8 cellular contexts compared by ENCODE assay signal in the genomic region with DNA sequence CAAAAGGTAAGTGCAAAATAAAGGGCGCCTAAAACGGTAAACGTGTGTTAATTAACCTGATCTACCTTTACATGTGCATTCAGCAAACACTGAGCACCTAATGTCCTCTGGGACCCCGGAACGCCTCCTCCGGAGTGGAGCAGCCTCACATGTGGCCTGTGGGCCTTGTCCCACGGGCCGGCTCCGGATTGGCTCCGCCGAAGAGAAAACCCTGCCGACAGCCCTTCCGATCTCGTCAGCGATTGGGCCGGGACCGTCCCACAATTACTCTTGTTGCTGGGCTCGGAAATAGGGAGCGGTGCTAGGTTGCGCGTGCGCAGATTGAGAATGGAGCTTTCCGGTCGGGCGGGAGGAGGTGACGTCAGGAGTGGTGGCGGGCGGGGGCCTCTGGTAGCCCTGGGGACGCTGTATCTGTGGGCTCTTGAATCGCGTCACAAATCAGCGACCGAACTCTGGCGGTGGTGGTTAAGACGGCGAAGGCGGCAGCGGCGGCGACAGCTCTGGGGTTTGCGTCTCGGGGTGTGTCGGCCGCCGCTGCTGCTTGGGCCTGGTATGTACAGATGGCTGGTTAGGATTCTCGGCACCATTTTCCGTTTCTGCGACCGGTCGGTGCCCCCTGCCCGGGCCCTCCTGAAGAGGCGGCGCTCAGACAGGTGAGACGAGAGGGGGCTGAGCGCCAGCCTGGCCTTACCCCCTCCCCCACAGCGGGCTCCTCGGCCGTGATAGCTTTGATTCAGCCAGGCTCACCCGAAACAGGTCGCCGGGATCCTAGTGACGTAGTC. TPM values are rescaled to one million over a fixed set of nuclear protein-coding genes. Genes with fewer than 3 reads are reported as not detected.
A peak's percentile ranks its signal among the peaks of the same experiment; 100 is the strongest.
DNase-seq lines count a peak whose midpoint lies in the region; ATAC-seq and TF ChIP-seq lines count a peak whose summit lies in the region.

A gene (plus strand): TSS at position 434 of the 782 bp plus-strand sequence. CDS start 119 bp downstream, at position 553.

- H2AK5ac ChIP-seq in H9 (ENCODE audit: insufficient read length, low read length) = peak within 1 kb of the TSS; percentile 76

- peak within 1 kb of the TSS; percentile 94 for H3K4me2 ChIP-seq in H9 (ENCODE audit: insufficient read depth, insufficient read length, low read length)

- no peak within 1 kb of the TSS for H3T11ph ChIP-seq in H9 (ENCODE audit: low read length)

- peak within 1 kb of the TSS; percentile 97 for H3K4me3 ChIP-seq in MG63
- peak within 1 kb of the TSS; percentile 87 for H3K4me3 ChIP-seq in fibroblast of pulmonary artery (replicated peaks; ENCODE audit: low read depth, low read length)

- no peak within 1 kb of the TSS for H2AFZ ChIP-seq in H9 (ENCODE audit: low read length)

- H4K91ac ChIP-seq in H9 (ENCODE audit: insufficient read length, low read depth, low read length) = no peak within 1 kb of the TSS

- peak within 1 kb of the TSS; percentile 88 for H3K4me3 Mint-ChIP-seq in H9
- peak within 1 kb of the TSS; percentile 87 for H3K4me3 Mint-ChIP-seq in natural killer cell treated with Interleukin-12 subunit alpha and Interleukin-12 subunit beta and Interleukin-15 and Interleukin-18, amount 100 ng/mL, for 72 hours

- H2BK20ac ChIP-seq in H9 (ENCODE audit: low read depth, low read length, poor library complexity, severe bottlenecking) = no peak within 1 kb of the TSS

- H3K18ac ChIP-seq in H9 (ENCODE audit: insufficient read length, low read depth, low read length) = no peak within 1 kb of the TSS

- H2BK120ac ChIP-seq in H9 (ENCODE audit: low read depth, low read length, poor library complexity, severe bottlenecking) = no peak within 1 kb of the TSS

- peaks cover 3% of the 10 kb centered on the region for H3K36me3 ChIP-seq in MG63

- H3K4me1 Mint-ChIP-seq in H9 = peaks cover 24 to 41% of the 10 kb centered on the region in 2 experiments
- H3K4me1 Mint-ChIP-seq in natural killer cell treated with Interleukin-12 subunit alpha and Interleukin-12 subunit beta and Interleukin-15 and Interleukin-18, amount 100 ng/mL, for 72 hours (ENCODE audit: low read depth in 2 of 2) = peaks cover 40 to 44% of the 10 kb centered on the region in 2 donors

- H4K5ac ChIP-seq in H9 (ENCODE audit: insufficient read length, low read depth, low read length) = peak within 1 kb of the TSS; percentile 72

- peak within 1 kb of the TSS; percentile 60 for H2BK12ac ChIP-seq in H9 (ENCODE audit: insufficient read length, low read depth, low read length)

- no peak within 1 kb of the TSS for H4K8ac ChIP-seq in H9 (replicated peaks; ENCODE audit: insufficient read length, low read depth, low read length)

- no peak within 1 kb of the TSS for H3K23ac ChIP-seq in H9 (ENCODE audit: insufficient read length, low read depth, low read length)

- H3K36me3 Mint-ChIP-seq in H9 (ENCODE audit: insufficient read depth in 1 of 3, low read depth in 3 of 3) = peaks cover 0 to 11% (median 4%) of the 10 kb centered on the region in 3 experiments; a peak in 5 of 7 replicates
- no peaks in the 10 kb centered on the region for H3K36me3 Mint-ChIP-seq in natural killer cell treated with Interleukin-12 subunit alpha and Interleukin-12 subunit beta and Interleukin-15 and Interleukin-18, amount 100 ng/mL, for 72 hours

- H2BK15ac ChIP-seq in H9 (ENCODE audit: low read depth, low read length) = no peak within 1 kb of the TSS

- H3K23me2 ChIP-seq in H9 (ENCODE audit: insufficient read length, low read depth, low read length, poor library complexity, severe bottlenecking) = peaks cover 10% of the 10 kb centered on the region

- H3K27ac ChIP-seq in H9 (ENCODE audit: insufficient read length, low read depth, low read length) = peak within 1 kb of the TSS; percentile 84

- H2BK5ac ChIP-seq in H9 (ENCODE audit: insufficient read length, low read length) = peak within 1 kb of the TSS; percentile 47

- H3K27me3 ChIP-seq in H9 (ENCODE audit: insufficient read depth, low read length) (no peaks in the 10 kb centered on the region), MG63 (no peaks in the 10 kb centered on the region)

- peaks cover 5% of the 10 kb centered on the region for H3K4me1 ChIP-seq in H9 (ENCODE audit: insufficient read depth, low read length)

- ATAC-seq in natural killer cell treated with Interleukin-12 subunit alpha and Interleukin-12 subunit beta and Interleukin-15 and Interleukin-18, amount 100 ng/mL, for 72 hours = peak; percentile 97 to 98
- ATAC-seq in stimulated activated naive CD8-positive, alpha-beta T cell treated with anti-CD3 and anti-CD28 coated beads, Interleukin-15, Interleukin-2, amounts not matched to agents 100 U/mL and 50 U/mL, for 24 hours = peak; percentile 99

- peak within 1 kb of the TSS; percentile 8; the same call in 1 of the 2 replicates for H3K14ac ChIP-seq in H9 (ENCODE audit: insufficient read depth, low read length)

- WGBS in H9 (ENCODE audit: extremely low coverage, insufficient read length, low lambda C conversion rate) = no CpG with 5 or more reads among the region's 62 CpGs

- no peak within 1 kb of the TSS for H3K56ac ChIP-seq in H9 (ENCODE audit: insufficient read length, low read depth, low read length)

- no peaks in the 10 kb centered on the region; the same call in 1 of the 2 replicates for H3K27me3 Mint-ChIP-seq in H9 (ENCODE audit: low read depth)
- no peaks in the 10 kb centered on the region for H3K27me3 Mint-ChIP-seq in natural killer cell treated with Interleukin-12 subunit alpha and Interleukin-12 subunit beta and Interleukin-15 and Interleukin-18, amount 100 ng/mL, for 72 hours

- no peaks in the 10 kb centered on the region for H3K9me3 Mint-ChIP-seq in H9
- no peaks in the 10 kb centered on the region for H3K9me3 Mint-ChIP-seq in natural killer cell treated with Interleukin-12 subunit alpha and Interleukin-12 subunit beta and Interleukin-15 and Interleukin-18, amount 100 ng/mL, for 72 hours

- DNase-seq in ELR (ENCODE audit: low read depth) = peak; percentile 99
- peak; percentile 99 for DNase-seq in H9
- DNase-seq in MG63 = peak; percentile 99
- DNase-seq in SHP77 treated with DMSO at 0.1 percent for 48 hours (lab: John Stamatoyannopoulos, UW) = peak; percentile 98
- peak; percentile 100 for DNase-seq in activated effector memory CD4-positive, alpha-beta T cell treated with anti-CD3 and anti-CD28 coated beads, Interleukin-2, amount 50 U/mL, for 16 hours
- peak; percentile 99 for DNase-seq in fibroblast of pulmonary artery (ENCODE audit: low read depth)
- DNase-seq in natural killer cell treated with Interleukin-12 subunit alpha and Interleukin-12 subunit beta and Interleukin-15 and Interleukin-18, amount 100 ng/mL, for 72 hours (ENCODE audit: low spot score) = peak; percentile 99
- DNase-seq in stimulated activated naive CD8-positive, alpha-beta T cell treated with anti-CD3 and anti-CD28 coated beads, Interleukin-15, Interleukin-2, amounts not matched to agents 100 U/mL and 50 U/mL, for 24 hours = peak; percentile 99

- peak within 1 kb of the TSS; percentile 97 to 98 (median 98) for H3K27ac Mint-ChIP-seq in H9
- peak within 1 kb of the TSS; percentile 86 to 92 for H3K27ac Mint-ChIP-seq in natural killer cell treated with Interleukin-12 subunit alpha and Interleukin-12 subunit beta and Interleukin-15 and Interleukin-18, amount 100 ng/mL, for 72 hours

- peaks cover 26% of the 10 kb centered on the region for H3K79me2 ChIP-seq in H9 (ENCODE audit: insufficient read depth, low read length)

- H4K20me1 ChIP-seq in H9 (ENCODE audit: control insufficient read depth, insufficient read depth, insufficient read length) = no peaks in the 10 kb centered on the region

- peaks cover 5% of the 10 kb centered on the region for H3K79me1 ChIP-seq in H9 (ENCODE audit: insufficient read depth, low read depth, low read length, poor library complexity, severe bottlenecking)

- TF ChIP-seq CTCF in H9 (conservative IDR thresholded peaks at IDR 0.05) = no peak
- no peak for TF ChIP-seq CTCF in fibroblast of pulmonary artery (IDR thresholded peaks at IDR 0.05; ENCODE audit: low read length, missing control alignments)

- H3K9me3 ChIP-seq in H9 (ENCODE audit: control insufficient read depth, low read depth, low read length) (no peaks in the 10 kb centered on the region), MG63 (no peaks in the 10 kb centered on the region)

- no peak within 1 kb of the TSS; the same call in 1 of the 2 replicates for H3K4ac ChIP-seq in H9 (ENCODE audit: low read depth, low read length)

- H3K9ac ChIP-seq in H9 (ENCODE audit: extremely low read depth, insufficient read length, low read length) = peak within 1 kb of the TSS; percentile 85

RNA-seq across cellular contexts. Expression of the gene that starts here (rescaled TPM):
- 89.4 and 90.1 TPM in 2 replicates for total RNA-seq in H9 (2021)
- total RNA-seq in MG63 (2014; rRNA removed; shearing (Covaris generic); ENCODE audit: low replicate concordance) = 30.5 and 103 TPM in 2 replicates
- total RNA-seq in natural killer cell treated with Interleukin-12 subunit alpha and Interleukin-12 subunit beta and Interleukin-15 and Interleukin-18, amount 100 ng/mL, for 72 hours = 10 to 100 TPM; 41.2 to 47.1 TPM

Comparison
In these comparisons a context has a peak if more than half of its experiments do, and no peak if none do; other contexts are left out.
1. Peak in every context shown above with its lines: DNase-seq, ATAC-seq, H3K4me3 ChIP-seq and H3K27ac ChIP-seq.